Comparison of ENCODE assay signal across 12 cellular contexts in the genomic region with DNA sequence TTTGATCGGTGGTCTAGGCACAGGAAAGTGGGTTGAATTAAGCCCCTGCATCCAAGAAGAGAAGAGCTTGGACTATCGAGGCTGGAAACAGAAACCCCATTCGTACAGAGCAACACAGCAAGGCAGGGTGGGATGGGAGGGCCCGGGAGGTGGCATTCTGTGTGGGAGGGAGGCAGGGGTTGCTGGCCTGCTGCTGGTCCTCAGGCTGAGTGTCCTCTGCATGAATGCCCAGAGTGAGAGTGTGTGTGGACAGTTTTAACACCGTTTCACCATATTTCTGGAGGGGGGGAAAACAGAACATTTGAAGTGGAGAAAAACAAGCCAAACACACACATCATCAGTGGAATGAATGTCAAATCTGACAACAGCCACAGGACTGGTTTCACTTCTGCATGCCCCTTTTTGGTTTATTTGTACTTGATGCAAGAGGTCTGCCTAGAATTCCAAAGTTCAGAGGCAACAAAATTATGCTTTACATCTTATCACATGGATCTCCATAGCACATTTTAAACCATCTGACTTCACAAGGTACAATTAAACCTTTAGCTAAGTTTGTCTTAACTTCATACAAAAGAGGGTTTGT. TPM values are rescaled to one million over a fixed set of nuclear protein-coding genes. Genes with fewer than 3 reads are reported as not detected.
A peak's percentile ranks its signal among the peaks of the same experiment; 100 is the strongest.
DNase-seq lines count a peak whose midpoint lies in the region; ATAC-seq and TF ChIP-seq lines count a peak whose summit lies in the region.
"Had no signal": no experiment of that assay in that cellular context is flagged by ENCODE, and none has a peak within 500 bp of the region (broad histone marks: within the 10 kb centered on the region; RNA-seq: fewer than 3 reads in every experiment).

No MANE protein-coding gene starts in this region.

- TF ChIP-seq CTCF in testis (IDR thresholded peaks at IDR 0.05): no peak

- ATAC-seq in GM18861 (IDR thresholded peaks at IDR 0.05; ENCODE audit: unreplicated experiment) (peak; percentile 83), HG02571 (IDR thresholded peaks at IDR 0.05; ENCODE audit: unreplicated experiment) (peak; percentile 71), HG03520 (IDR thresholded peaks at IDR 0.05; ENCODE audit: unreplicated experiment) (peak; percentile 90), HG02610 (IDR thresholded peaks at IDR 0.05; ENCODE audit: unreplicated experiment) (no peak), HG02763 (IDR thresholded peaks at IDR 0.05; ENCODE audit: unreplicated experiment) (no peak)

- peak; percentile 33 for DNase-seq in germinal center (ENCODE audit: low spot score)
- no peak for DNase-seq in testis
- DNase-seq in stimulated activated CD4-positive, alpha-beta T cell treated with anti-CD3 and anti-CD28 coated beads, Interleukin-1b, Interleukin-23, amount 100 ng/mL, for 48 hours: no peak
- DNase-seq: dorsolateral prefrontal cortex, NCI-H1694, Peyer's patch had no signal

- intact Hi-C loops in testis (cut with DNase I; ENCODE audit: low total_unique reads): no loop called here

- no peaks in the 10 kb centered on the region for H3K36me3 ChIP-seq in testis (ENCODE audit: low read depth, missing control alignments)
- H3K36me3 ChIP-seq: BLaER1 treated with 17β-estradiol and CSF1 and Interleukin-3, amounts not matched to agents 10 nM and 100 nM; Peyer's patch had no signal

- no peak overlapping the region for H3K4me3 ChIP-seq in testis
- H3K4me3 ChIP-seq: BLaER1 treated with 17β-estradiol and CSF1 and Interleukin-3, amounts not matched to agents 10 nM and 100 nM; dorsolateral prefrontal cortex; Peyer's patch had no signal

- H3K9me3 ChIP-seq in testis: no peaks in the 10 kb centered on the region
- H3K9me3 ChIP-seq: BLaER1 treated with 17β-estradiol and CSF1 and Interleukin-3, amounts not matched to agents 10 nM and 100 nM; Peyer's patch had no signal

- TF ChIP-seq POLR2A in testis (IDR thresholded peaks at IDR 0.05): no peak

- H3K27me3 ChIP-seq in testis: no peaks in the 10 kb centered on the region
- H3K27me3 ChIP-seq: BLaER1 treated with 17β-estradiol and CSF1 and Interleukin-3, amounts not matched to agents 10 nM and 100 nM; dorsolateral prefrontal cortex; Peyer's patch had no signal

- H3K4me1 ChIP-seq in testis: no peaks in the 10 kb centered on the region
- H3K4me1 ChIP-seq: Peyer's patch had no signal

- WGBS in testis, 2 donors: 78 to 83% methylated on average over 5 of the region's 5 CpGs

- no peak overlapping the region for H3K27ac ChIP-seq in testis
- H3K27ac ChIP-seq: BLaER1 treated with 17β-estradiol and CSF1 and Interleukin-3, amounts not matched to agents 10 nM and 100 nM; dorsolateral prefrontal cortex; Peyer's patch had no signal

RNA-seq across cellular contexts. Expression of gene ENO4, which starts 11.1 kb away (rescaled TPM):
- 1 to 10 TPM; 1.8 to 5.6 TPM for total RNA-seq in testis
- polyA plus RNA-seq in testis (ENCODE audit: insufficient read depth, low read depth, low replicate concordance): 9.8 TPM
- total RNA-seq: Peyer's patch had no signal

Comparison
In these comparisons a context has a peak if more than half of its experiments do, and no peak if none do; other contexts are left out.
1. ATAC-seq: peak in GM18861 (single experiment), HG02571 (single experiment) and HG03520 (single experiment); none in HG02610 (single experiment) and HG02763 (single experiment).